In genomic region chr11:117143871-117144476, GRCh38 we compare ENCODE assay signal across 1 cellular context.
TF ChIP-seq lines count a peak whose summit lies in the region.

PAFAH1B2 (plus strand) TSS chr11:117144287; CDS start chr11:117152448, 8,161 bp downstream.

TF ChIP-seq in WTC11, 78 proteins besides CTCF, POLR2A, EP300 and RAD21 (continued from another document and continues in another):
- TF ChIP-seq FOXK1 (CRISPR knock-in tag; IDR thresholded peaks at IDR 0.05) (peak; percentile 88), ELF4 (CRISPR knock-in tag; IDR thresholded peaks at IDR 0.05; ENCODE audit: low read depth) (no peak), RORB (CRISPR knock-in tag; IDR thresholded peaks at IDR 0.05) (no peak), PREB (CRISPR knock-in tag; IDR thresholded peaks at IDR 0.05; ENCODE audit: borderline replicate concordance) (no peak), NR2C2 (CRISPR knock-in tag; IDR thresholded peaks at IDR 0.05) (no peak), FOXP4 (CRISPR knock-in tag; IDR thresholded peaks at IDR 0.05) (peak; percentile 89), ZNF416 (CRISPR knock-in tag; IDR thresholded peaks at IDR 0.05) (no peak), ETV6 (CRISPR knock-in tag; IDR thresholded peaks at IDR 0.05) (peak; percentile 90), ZBTB21 (CRISPR knock-in tag; IDR thresholded peaks at IDR 0.05; ENCODE audit: borderline replicate concordance) (peak; percentile 91), NFE2L1 (CRISPR knock-in tag; IDR thresholded peaks at IDR 0.05) (peak; percentile 83; the same call in 1 of the 2 replicates), E2F4 (CRISPR knock-in tag; IDR thresholded peaks at IDR 0.05; ENCODE audit: borderline replicate concordance, low read depth) (no peak), ZNF425 (CRISPR knock-in tag; conservative IDR thresholded peaks at IDR 0.05) (no peak), FOXP1 (CRISPR knock-in tag; IDR thresholded peaks at IDR 0.05; ENCODE audit: borderline replicate concordance) (peak; percentile 92), ATF3 (CRISPR knock-in tag; conservative IDR thresholded peaks at IDR 0.05) (no peak), ZNF263 (CRISPR knock-in tag; IDR thresholded peaks at IDR 0.05; ENCODE audit: low read depth) (0 out of 2 replicates have a peak, but pooled peaks have one; percentile 19), STAT6 (CRISPR knock-in tag; conservative IDR thresholded peaks at IDR 0.05; ENCODE audit: low read depth) (no peak), USF1 (CRISPR knock-in tag; IDR thresholded peaks at IDR 0.05) (0 out of 2 replicates have a peak, but pooled peaks have one; percentile 48), GTF2I (CRISPR knock-in tag; conservative IDR thresholded peaks at IDR 0.05) (no peak), CBFB (CRISPR knock-in tag; IDR thresholded peaks at IDR 0.05; ENCODE audit: low read depth) (no peak), ZNF512 (CRISPR knock-in tag; IDR thresholded peaks at IDR 0.05; ENCODE audit: borderline replicate concordance) (no peak), ZNF423 (CRISPR knock-in tag; IDR thresholded peaks at IDR 0.05) (peak; percentile 58; the same call in 1 of the 2 replicates), TEAD4 (CRISPR knock-in tag; IDR thresholded peaks at IDR 0.05) (0 out of 2 replicates have a peak, but pooled peaks have one; percentile 10), KAT7 (CRISPR knock-in tag; IDR thresholded peaks at IDR 0.05; ENCODE audit: borderline replicate concordance) (no peak), USF2 (CRISPR knock-in tag; IDR thresholded peaks at IDR 0.05) (peak; percentile 17), TEAD1 (CRISPR knock-in tag; IDR thresholded peaks at IDR 0.05) (peak; percentile 66; the same call in 1 of the 2 replicates), OVOL2 (CRISPR knock-in tag; IDR thresholded peaks at IDR 0.05; ENCODE audit: borderline replicate concordance) (no peak), PRDM15 (CRISPR knock-in tag; IDR thresholded peaks at IDR 0.05) (peak; percentile 52; the same call in 1 of the 2 replicates), ZNF317 (CRISPR knock-in tag; IDR thresholded peaks at IDR 0.05; ENCODE audit: borderline replicate concordance, low read depth) (no peak), ZNF232 (CRISPR knock-in tag; IDR thresholded peaks at IDR 0.05) (0 out of 2 replicates have a peak, but pooled peaks have one; percentile 33), ZNF532 (CRISPR knock-in tag; IDR thresholded peaks at IDR 0.05; ENCODE audit: borderline replicate concordance) (no peak), EMX1 (CRISPR knock-in tag; IDR thresholded peaks at IDR 0.05) (0 out of 2 replicates have a peak, but pooled peaks have one; percentile 51), E2F5 (CRISPR knock-in tag; IDR thresholded peaks at IDR 0.05) (peak; percentile 85)
